In genomic region chr1:197909346-197909745, GRCh38 we compare ENCODE assay signal across 29 cellular contexts. TPM values are rescaled to one million over a fixed set of nuclear protein-coding genes. Genes with fewer than 3 reads are reported as not detected.
DNase-seq lines count a peak whose midpoint lies in the region; FAIRE-seq and TF ChIP-seq lines count a peak whose summit lies in the region.
"Had no signal": no experiment of that assay in that cellular context is flagged by ENCODE, and none has a peak within 500 bp of the region (broad histone marks: within the 10 kb centered on the region; RNA-seq: fewer than 3 reads in every experiment).

No MANE protein-coding gene starts in this region.

- no peaks in the 10 kb centered on the region for H4K20me1 ChIP-seq in Loucy (ENCODE audit: insufficient read depth, low read length, poor library complexity, severe bottlenecking)
- peaks cover 3% of the 10 kb centered on the region for H4K20me1 ChIP-seq in astrocyte (ENCODE audit: insufficient read depth, low read length)

- H3K27ac Mint-ChIP-seq in T-helper 2 cell treated with Interferon-gamma antibody and Interleukin-4, amounts not matched to agents 5 μg/mL and 100 μg/mL, for 36 hours: no peak overlapping the region
- peak overlapping the region; percentile 36 for H3K27ac Mint-ChIP-seq in astrocyte (ENCODE audit: unreplicated experiment)
- H3K27ac Mint-ChIP-seq: activated CD4-positive, alpha-beta memory T cell treated with anti-CD3 and anti-CD28 coated beads, Interleukin-2, amount 10 ng/mL, durations not matched to agents 7 days and 5 days; activated naive CD4-positive, alpha-beta T cell treated with anti-CD3 and anti-CD28 coated beads, Interleukin-2, amount 50 U/mL, for 72 hours; activated T-helper 1 cell treated with anti-CD3 and anti-CD28 coated beads, Interleukin-12 subunit alpha, Interleukin-12 subunit beta, Interleukin-2, Interleukin-4 antibody, amounts not matched to agents 30 ng/mL and 10 ng/mL and 1 ng/mL, durations not matched to agents 14 hours and 24 hours and 36 hours; B cell; endodermal cell; T-cell had no signal

- H3K9me3 ChIP-seq in Loucy (ENCODE audit: insufficient read depth, low read depth, low read length) (no peaks in the 10 kb centered on the region), astrocyte (ENCODE audit: insufficient read depth, low read depth, low read length) (no peaks in the 10 kb centered on the region)
- H3K9me3 ChIP-seq: body of pancreas, Caco-2, left lung, neutrophil, uterus had no signal

- H3K36me3 ChIP-seq in Loucy (ENCODE audit: insufficient read depth, low read length) (no peaks in the 10 kb centered on the region), astrocyte (ENCODE audit: insufficient read depth, low read length) (no peaks in the 10 kb centered on the region)
- H3K36me3 ChIP-seq: left lung, neutrophil, uterus had no signal

- no peaks in the 10 kb centered on the region for H3K27me3 ChIP-seq in Loucy (ENCODE audit: insufficient read depth, low read length, poor library complexity, severe bottlenecking)
- peaks cover 100% of the 10 kb centered on the region for H3K27me3 ChIP-seq in astrocyte (ENCODE audit: insufficient read depth, low read length)

- no peaks in the 10 kb centered on the region for H3K9me2 ChIP-seq in Loucy (replicated peaks; ENCODE audit: low read depth, low read length)

- H3K4me3 ChIP-seq in Loucy (ENCODE audit: low read length, poor library complexity, severe bottlenecking): peak overlapping the region; percentile 64
- H3K4me3 ChIP-seq in astrocyte (ENCODE audit: insufficient read depth, low read depth, low read length): no peak overlapping the region
- H3K4me3 ChIP-seq: body of pancreas, left lung, smooth muscle cell, uterus had no signal

- H3K4me3 Mint-ChIP-seq in T-helper 2 cell treated with Interferon-gamma antibody and Interleukin-4, amounts not matched to agents 5 μg/mL and 100 μg/mL, for 36 hours: peak overlapping the region; percentile 41
- H3K4me3 Mint-ChIP-seq in astrocyte (ENCODE audit: unreplicated experiment): no peak overlapping the region
- H3K4me3 Mint-ChIP-seq: activated CD4-positive, alpha-beta memory T cell treated with anti-CD3 and anti-CD28 coated beads, Interleukin-2, amount 10 ng/mL, durations not matched to agents 7 days and 5 days; endodermal cell had no signal

- H2AFZ ChIP-seq in Loucy (ENCODE audit: low read length) (peak overlapping the region; percentile 52), astrocyte (ENCODE audit: low read depth, low read length) (no peak overlapping the region)

- peaks cover 41% of the 10 kb centered on the region for H3K4me1 Mint-ChIP-seq in T-helper 2 cell treated with Interferon-gamma antibody and Interleukin-4, amounts not matched to agents 5 μg/mL and 100 μg/mL, for 36 hours (ENCODE audit: low read depth)
- peaks cover 16% of the 10 kb centered on the region for H3K4me1 Mint-ChIP-seq in astrocyte (ENCODE audit: low read depth, unreplicated experiment)

- POLR2A ChIA-PET in HEK293T (lab: Yijun Ruan, JAX): no interaction called here

- H3K79me2 ChIP-seq in Loucy (ENCODE audit: insufficient read depth, low read length): no peaks in the 10 kb centered on the region
- H3K79me2 ChIP-seq in astrocyte (ENCODE audit: insufficient read depth, low read length): no peaks in the 10 kb centered on the region

- H3K4me1 ChIP-seq in Loucy (ENCODE audit: insufficient read depth, low read length, poor library complexity, severe bottlenecking) (peaks cover 3% of the 10 kb centered on the region), astrocyte (ENCODE audit: insufficient read depth, low read length) (peaks cover 5% of the 10 kb centered on the region)

- no peak for DNase-seq in T-helper 2 cell treated with Interferon-gamma antibody and Interleukin-4, amounts not matched to agents 5 μg/mL and 100 μg/mL, for 36 hours (ENCODE audit: low spot score)
- DNase-seq in T-helper 2 cell (no peak), astrocyte (ENCODE audit: low read depth) (no peak), retina (peak; percentile 58), NCI-H446 (lab: John Stamatoyannopoulos, UW) (no peak), AML-193 (lab: John Stamatoyannopoulos, UW) (no peak), HEK293T (ENCODE audit: extremely low spot score) (no peak)
- DNase-seq: activated CD4-positive, alpha-beta memory T cell treated with anti-CD3 and anti-CD28 coated beads, Interleukin-2, amount 10 ng/mL, durations not matched to agents 7 days and 5 days; body of pancreas; Caco-2; left lung; midbrain; NCI-H1436; NCI-H2171 treated with DMSO at 0.1 percent for 48 hours; NCI-H774; OCI-M1; Right ventricle myocardium superior; stimulated activated CD4-positive, alpha-beta T cell treated with anti-CD3 and anti-CD28 coated beads, Interleukin-4, amount 100 ng/mL, for 4 hours; substantia nigra; T-cell; uterus had no signal

- H3F3A ChIP-seq in Loucy (ENCODE audit: low read depth): no peaks in the 10 kb centered on the region; the same call in 1 of the 2 replicates

- peaks cover 95% of the 10 kb centered on the region for H3K27me3 Mint-ChIP-seq in T-helper 2 cell treated with Interferon-gamma antibody and Interleukin-4, amounts not matched to agents 5 μg/mL and 100 μg/mL, for 36 hours (ENCODE audit: low read depth)
- H3K27me3 Mint-ChIP-seq in astrocyte (ENCODE audit: low read depth, unreplicated experiment): peaks cover 86% of the 10 kb centered on the region

- CTCF ChIA-PET in HEK293T (lab: Yijun Ruan, JAX): no interaction called here

- FAIRE-seq in astrocyte (lab: Jason Lieb, UNC): no peak

- H3K27ac ChIP-seq in astrocyte (ENCODE audit: low read depth, low read length): no peak overlapping the region
- H3K27ac ChIP-seq: body of pancreas, left lung, neutrophil, uterus had no signal

- H3K9ac ChIP-seq in Loucy (ENCODE audit: low read depth, low read length, poor library complexity, severe bottlenecking) (peak overlapping the region; percentile 12), astrocyte (ENCODE audit: low read length) (no peak overlapping the region)

- peak overlapping the region; percentile 67 for H3K4me2 ChIP-seq in Loucy (ENCODE audit: low read depth, low read length, poor library complexity, severe bottlenecking)
- peak overlapping the region; percentile 65 for H3K4me2 ChIP-seq in astrocyte (ENCODE audit: low read length)

- H3K36me3 Mint-ChIP-seq in T-helper 2 cell treated with Interferon-gamma antibody and Interleukin-4, amounts not matched to agents 5 μg/mL and 100 μg/mL, for 36 hours (ENCODE audit: low read depth): no peaks in the 10 kb centered on the region
- peaks cover 4% of the 10 kb centered on the region for H3K36me3 Mint-ChIP-seq in astrocyte (ENCODE audit: low read depth, unreplicated experiment)
- H3K36me3 Mint-ChIP-seq: T-cell had no signal

- no peaks in the 10 kb centered on the region for H3K9me3 Mint-ChIP-seq in T-helper 2 cell treated with Interferon-gamma antibody and Interleukin-4, amounts not matched to agents 5 μg/mL and 100 μg/mL, for 36 hours
- peaks cover 14% of the 10 kb centered on the region for H3K9me3 Mint-ChIP-seq in astrocyte (ENCODE audit: unreplicated experiment)
- H3K9me3 Mint-ChIP-seq: activated CD4-positive, alpha-beta memory T cell treated with anti-CD3 and anti-CD28 coated beads, Interleukin-2, amount 10 ng/mL, durations not matched to agents 7 days and 5 days; activated naive CD4-positive, alpha-beta T cell treated with anti-CD3 and anti-CD28 coated beads, Interleukin-2, amount 50 U/mL, for 72 hours; activated T-helper 1 cell treated with anti-CD3 and anti-CD28 coated beads, Interleukin-12 subunit alpha, Interleukin-12 subunit beta, Interleukin-2, Interleukin-4 antibody, amounts not matched to agents 30 ng/mL and 10 ng/mL and 1 ng/mL, durations not matched to agents 14 hours and 24 hours and 36 hours; endodermal cell; T-cell had no signal

- peak; percentile 26; the same call in 1 of the 2 replicates for TF ChIP-seq CTCF in Loucy (conservative IDR thresholded peaks at IDR 0.05; ENCODE audit: low read length)
- no peak for TF ChIP-seq CTCF in astrocyte (IDR thresholded peaks at IDR 0.05; ENCODE audit: insufficient read depth, low read depth, low read length)

TF ChIP-seq in HEK293T, 16 proteins besides CTCF, POLR2A, EP300 and RAD21:
- TF ChIP-seq ELF4 (IDR thresholded peaks at IDR 0.05): no peak
- TF ChIP-seq FOXA1 (IDR thresholded peaks at IDR 0.05): no peak
- TF ChIP-seq HDGF (IDR thresholded peaks at IDR 0.05; ENCODE audit: borderline replicate concordance): no peak
- TF ChIP-seq FOXM1 (IDR thresholded peaks at IDR 0.05; ENCODE audit: borderline replicate concordance): no peak
- TF ChIP-seq TARDBP (IDR thresholded peaks at IDR 0.05): no peak
- TF ChIP-seq SP1 (IDR thresholded peaks at IDR 0.05): no peak
- TF ChIP-seq L3MBTL2 (conservative IDR thresholded peaks at IDR 0.05): no peak
- TF ChIP-seq PKNOX1 (IDR thresholded peaks at IDR 0.05): no peak
- TF ChIP-seq NFRKB (IDR thresholded peaks at IDR 0.05): no peak
- no peak for TF ChIP-seq SUZ12 (IDR thresholded peaks at IDR 0.05)
- no peak for TF ChIP-seq ZNF384 (IDR thresholded peaks at IDR 0.05)
- no peak for TF ChIP-seq LEF1 (IDR thresholded peaks at IDR 0.05; ENCODE audit: borderline replicate concordance)
- no peak for TF ChIP-seq ARNT (IDR thresholded peaks at IDR 0.05)
- no peak for TF ChIP-seq CTBP1 (IDR thresholded peaks at IDR 0.05; ENCODE audit: borderline replicate concordance)
- no peak for TF ChIP-seq BHLHE40 (IDR thresholded peaks at IDR 0.05; ENCODE audit: borderline replicate concordance)
- TF ChIP-seq FOXK2 (IDR thresholded peaks at IDR 0.05): no peak

RNA-seq across cellular contexts. Expression of gene C1orf53, which starts 6.9 kb away (rescaled TPM):
- 6.8 and 7.9 TPM in 2 replicates for total RNA-seq in astrocyte
- total RNA-seq: B cell, T-cell had no signal

RNA-seq across cellular contexts. Expression of gene LHX9, which starts 7.8 kb away (rescaled TPM):
- not detected in 2 replicates for total RNA-seq in astrocyte
- total RNA-seq: activated CD4-positive, alpha-beta memory T cell treated with anti-CD3 and anti-CD28 coated beads, Interleukin-2, amount 10 ng/mL, durations not matched to agents 7 days and 5 days; activated naive CD4-positive, alpha-beta T cell treated with anti-CD3 and anti-CD28 coated beads, Interleukin-2, amount 50 U/mL, for 72 hours; activated T-helper 1 cell treated with anti-CD3 and anti-CD28 coated beads, Interleukin-12 subunit alpha, Interleukin-12 subunit beta, Interleukin-2, Interleukin-4 antibody, amounts not matched to agents 30 ng/mL and 10 ng/mL and 1 ng/mL, durations not matched to agents 14 hours and 24 hours and 36 hours; B cell; body of pancreas; endodermal cell; MCF 10A; smooth muscle cell; T-cell had no signal
